In the genomic region with DNA sequence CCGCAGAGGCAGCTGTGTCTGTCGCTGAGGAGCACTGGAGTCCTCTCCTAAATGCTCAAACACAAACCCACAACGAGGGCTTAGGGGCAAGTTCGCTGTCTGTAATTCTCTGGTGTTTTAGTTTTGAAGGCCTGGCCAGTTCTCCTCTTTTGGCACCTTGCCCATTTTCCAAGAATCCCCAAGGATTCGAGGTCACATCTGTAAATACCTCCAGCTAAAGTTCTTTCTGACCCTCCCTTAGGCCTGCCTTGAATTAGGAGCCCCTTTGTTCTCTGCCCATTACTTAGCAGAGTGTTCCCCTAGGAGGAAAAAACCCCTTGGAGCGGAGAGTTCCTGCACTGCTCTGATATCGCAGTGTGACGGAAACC, we compare ENCODE assay signal across 10 cellular contexts. TPM values are rescaled to one million over a fixed set of nuclear protein-coding genes. Genes with fewer than 3 reads are reported as not detected.
A peak's percentile ranks its signal among the peaks of the same experiment; 100 is the strongest.
DNase-seq lines count a peak whose midpoint lies in the region; ATAC-seq, FAIRE-seq and TF ChIP-seq lines count a peak whose summit lies in the region.
"Had no signal": no experiment of that assay in that cellular context is flagged by ENCODE, and none has a peak within 500 bp of the region (broad histone marks: within the 10 kb centered on the region; RNA-seq: fewer than 3 reads in every experiment).

No MANE protein-coding gene starts in this region.

- no peak overlapping the region for H2AFZ ChIP-seq in HepG2 (ENCODE audit: low read length)
- H2AFZ ChIP-seq in K562 (ENCODE audit: low read depth, low read length) = no peak overlapping the region

- H3K4me1 Mint-ChIP-seq in activated T-helper 1 cell treated with anti-CD3 and anti-CD28 coated beads, Interleukin-12 subunit alpha, Interleukin-12 subunit beta, Interleukin-2, Interleukin-4 antibody, amounts not matched to agents 30 ng/mL and 10 ng/mL and 1 ng/mL, durations not matched to agents 14 hours and 24 hours and 36 hours (ENCODE audit: low read depth) = peaks cover 15% of the 10 kb centered on the region

- H3K27ac ChIP-seq in HepG2 (ENCODE audit: extremely low read length, insufficient read depth, low read length) (no peak overlapping the region), right lobe of liver (peak overlapping the region in 1 of 3 donors; percentile 66), K562 (ENCODE audit: extremely low read depth, low read depth, low read length) (no peak overlapping the region), mucosa of rectum (ENCODE audit: low read depth in 2 of 2, low read length in 2 of 2) (peak overlapping the region; percentile 74 to 77), uterus (peak overlapping the region; percentile 82 to 84)
- H3K27ac ChIP-seq: SJSA1 had no signal

- TF ChIP-seq POLR2A in HepG2 (IDR thresholded peaks at IDR 0.05; ENCODE audit: insufficient read depth in 1 of 2, low read depth in 2 of 2, low read length in 2 of 2) (no peak), right lobe of liver (IDR thresholded peaks at IDR 0.05) (no peak), K562 (conservative IDR thresholded peaks at IDR 0.05) (no peak), uterus (IDR thresholded peaks at IDR 0.05) (no peak)

- no peaks in the 10 kb centered on the region for H3K9me3 ChIP-seq in HepG2 (ENCODE audit: low read length)
- no peaks in the 10 kb centered on the region for H3K9me3 ChIP-seq in right lobe of liver
- no peaks in the 10 kb centered on the region for H3K9me3 ChIP-seq in K562 (replicated peaks; ENCODE audit: control insufficient read depth, insufficient read depth, low read depth, low read length)
- H3K9me3 ChIP-seq in mucosa of rectum (ENCODE audit: control insufficient read depth in 2 of 2, low read length in 2 of 2) = no peaks in the 10 kb centered on the region
- no peaks in the 10 kb centered on the region for H3K9me3 ChIP-seq in uterus
- H3K9me3 ChIP-seq: left lung, SJSA1 had no signal

- BruUV-seq in HepG2 (replicated peaks; lab: Mats Ljungman, UMichigan) (no TSS peak), K562 (replicated peaks; lab: Mats Ljungman, UMichigan) (no TSS peak)

- 74% methylated on average over 8 of the region's 8 CpGs for WGBS in HepG2 (ENCODE audit: low lambda C conversion rate)
- WGBS in right lobe of liver (ENCODE audit: insufficient coverage, low coverage, low lambda C conversion rate, missing lambda C conversion rate) = 57% methylated on average over 5 of the region's 8 CpGs
- 80% methylated on average over 8 of the region's 8 CpGs for WGBS in K562 (ENCODE audit: insufficient coverage, low coverage, missing lambda C conversion rate)

- H4K20me1 ChIP-seq in HepG2 (ENCODE audit: insufficient read depth, low read length) = no peaks in the 10 kb centered on the region
- no peaks in the 10 kb centered on the region for H4K20me1 ChIP-seq in K562 (replicated peaks; ENCODE audit: control insufficient read depth, insufficient read depth, low read length)

- no peaks in the 10 kb centered on the region for H3K9me1 ChIP-seq in K562 (ENCODE audit: control insufficient read depth, insufficient read depth, low read length)

- H3K36me3 ChIP-seq in HepG2 (replicated peaks in 1 of 2; ENCODE audit: control insufficient read depth in 1 of 2, insufficient read depth in 2 of 2, low read length in 2 of 2) (peaks cover 3 to 8% of the 10 kb centered on the region in 2 experiments; a peak in 3 of 5 replicates), right lobe of liver (peaks cover 0 to 3% (median 0%) of the 10 kb centered on the region in 4 donors), K562 (ENCODE audit: control insufficient read depth, insufficient read depth, low read length) (peaks cover 24% of the 10 kb centered on the region; the same call in 1 of the 3 replicates), mucosa of rectum (ENCODE audit: control insufficient read depth in 2 of 2, insufficient read depth in 2 of 2, low read length in 2 of 2) (peaks cover 21 to 40% of the 10 kb centered on the region in 2 donors), uterus (no peaks in the 10 kb centered on the region)

- POLR2A ChIA-PET in HepG2 (lab: Yijun Ruan, JAX) = interaction anchor here (0.6 to 1.8 kb wide), 14 partner anchors 9 to 1206 kb away, joined by 3 to 29 read pairs (median 4); partner anchors contain the start of gene R3HCC1L
- POLR2A ChIA-PET in K562 (lab: Yijun Ruan, JAX) = no interaction called here

- CTCF ChIA-PET in HepG2 (lab: Yijun Ruan, JAX; ENCODE audit: low intra/inter-chr PET ratio, low total read pairs) = no interaction called here
- CTCF ChIA-PET in K562 (lab: Yijun Ruan, JAX; ENCODE audit: low intra/inter-chr PET ratio) = no interaction called here

- TF ChIP-seq CTCF in HepG2 (CRISPR knock-in tag; IDR thresholded peaks at IDR 0.05) = no peak
- TF ChIP-seq CTCF in right lobe of liver (IDR thresholded peaks at IDR 0.05) = no peak
- TF ChIP-seq CTCF in K562 (IDR thresholded peaks at IDR 0.05 in 2 of 3, conservative IDR thresholded peaks at IDR 0.05 in 1 of 3; ENCODE audit: insufficient read depth in 2 of 3, low read depth in 1 of 3, low read length in 3 of 3) = no peak
- TF ChIP-seq CTCF in uterus (IDR thresholded peaks at IDR 0.05) = no peak

- DNase-seq in HepG2 (ENCODE audit: low spot score) (peak; percentile 12), right lobe of liver (no peak), K562 (ENCODE audit: extremely low read depth in 1 of 4, low spot score in 3 of 4) (no peak), uterus (no peak), NCI-H2081 treated with DMSO at 0.1 percent for 48 hours (lab: John Stamatoyannopoulos, UW) (no peak), urothelium cell line (ENCODE audit: low spot score) (no peak)
- no peak for DNase-seq in activated T-helper 1 cell treated with anti-CD3 and anti-CD28 coated beads, Interleukin-12 subunit alpha, Interleukin-12 subunit beta, Interleukin-2, Interleukin-4 antibody, amounts not matched to agents 30 ng/mL and 10 ng/mL and 1 ng/mL, durations not matched to agents 14 hours and 24 hours and 36 hours (ENCODE audit: low spot score)

- TF ChIP-seq EP300 in HepG2 (IDR thresholded peaks at IDR 0.05; ENCODE audit: low read depth in 2 of 2, low read length in 2 of 2) (no peak), HepG2 (CRISPR knock-in tag; IDR thresholded peaks at IDR 0.05; ENCODE audit: borderline replicate concordance) (no peak), K562 (IDR thresholded peaks at IDR 0.05; ENCODE audit: low read length) (no peak)

- ATAC-seq in HepG2 (no peak), right lobe of liver (no peak), K562 (no peak)

- H3K27me3 Mint-ChIP-seq in activated T-helper 1 cell treated with anti-CD3 and anti-CD28 coated beads, Interleukin-12 subunit alpha, Interleukin-12 subunit beta, Interleukin-2, Interleukin-4 antibody, amounts not matched to agents 30 ng/mL and 10 ng/mL and 1 ng/mL, durations not matched to agents 14 hours and 24 hours and 36 hours (ENCODE audit: insufficient read depth) = no peaks in the 10 kb centered on the region

- H3K27me3 ChIP-seq in HepG2 (ENCODE audit: control insufficient read depth in 1 of 2, insufficient read depth in 2 of 2, low read length in 2 of 2) (no peaks in the 10 kb centered on the region), right lobe of liver (no peaks in the 10 kb centered on the region), K562 (ENCODE audit: control insufficient read depth in 2 of 2, insufficient read depth in 2 of 2, low read length in 2 of 2) (no peaks in the 10 kb centered on the region), mucosa of rectum (ENCODE audit: control insufficient read depth in 2 of 2, insufficient read depth in 2 of 2, low read length in 2 of 2) (no peaks in the 10 kb centered on the region), uterus (no peaks in the 10 kb centered on the region)
- H3K27me3 ChIP-seq: left lung, SJSA1 had no signal

- in situ Hi-C loops in HepG2 (cut with HindIII; ENCODE audit: extremely low pct_ligation_motif_present, low pct_unique_long_range_greater_than_20kb) = no loop called here
- in situ Hi-C loops in K562 (cut with MboI) = no loop called here

- peaks cover 11% of the 10 kb centered on the region for H3K36me3 Mint-ChIP-seq in activated T-helper 1 cell treated with anti-CD3 and anti-CD28 coated beads, Interleukin-12 subunit alpha, Interleukin-12 subunit beta, Interleukin-2, Interleukin-4 antibody, amounts not matched to agents 30 ng/mL and 10 ng/mL and 1 ng/mL, durations not matched to agents 14 hours and 24 hours and 36 hours (ENCODE audit: low read depth)

- FAIRE-seq in HepG2 (lab: Jason Lieb, UNC) (no peak), K562 (lab: Jason Lieb, UNC) (no peak), urothelium cell line (lab: Jason Lieb, UNC) (no peak)

- H3K4me3 ChIP-seq in HepG2 (replicated peaks in 1 of 3; ENCODE audit: insufficient read depth in 1 of 3, low read depth in 2 of 3, low read length in 3 of 3) (peak overlapping the region in 1 of 3 experiments; percentile 81; a peak in 1 of 6 replicates), right lobe of liver (no peak overlapping the region), K562 (no peak overlapping the region), mucosa of rectum (ENCODE audit: low read length in 2 of 2) (no peak overlapping the region), uterus (no peak overlapping the region)

- H3K9ac ChIP-seq in HepG2 (ENCODE audit: insufficient read depth, low read depth, low read length) (peak overlapping the region; percentile 80), K562 (ENCODE audit: insufficient read depth in 1 of 2, low read depth in 2 of 2, low read length in 2 of 2) (peak overlapping the region in 1 of 2 experiments; percentile 63; a peak in 2 of 4 replicates), mucosa of rectum (ENCODE audit: low read depth in 1 of 2, low read length in 2 of 2) (peak overlapping the region in 1 of 2 donors; percentile 75)

- TF ChIP-seq RAD21 in HepG2 (CRISPR knock-in tag; IDR thresholded peaks at IDR 0.05) (no peak), K562 (CRISPR knock-in tag; conservative IDR thresholded peaks at IDR 0.05 in 1 of 2, IDR thresholded peaks at IDR 0.05 in 1 of 2) (no peak)

- H3K79me2 ChIP-seq in HepG2 (ENCODE audit: insufficient read depth, low read length) (no peaks in the 10 kb centered on the region), K562 (ENCODE audit: control insufficient read depth, insufficient read depth, low read length) (no peaks in the 10 kb centered on the region)

- intact Hi-C loops in HepG2 (cut with micrococcal nuclease; ENCODE audit: unreplicated experiment) = no loop called here
- intact Hi-C loops in right lobe of liver (cut with DNase I) = no loop called here
- intact Hi-C loops in K562 (cut with micrococcal nuclease) = no loop called here
- intact Hi-C loops in uterus (cut with DNase I; ENCODE audit: low total_unique reads) = no loop called here
- intact Hi-C loops in activated T-helper 1 cell treated with anti-CD3 and anti-CD28 coated beads, Interleukin-12 subunit alpha, Interleukin-12 subunit beta, Interleukin-2, Interleukin-4 antibody, amounts not matched to agents 30 ng/mL and 10 ng/mL and 1 ng/mL, durations not matched to agents 14 hours and 24 hours and 36 hours (cut with micrococcal nuclease) = no loop called here

- H3K4me2 ChIP-seq in HepG2 (ENCODE audit: low read depth, low read length) (no peak overlapping the region; the same call in 1 of the 2 replicates), K562 (ENCODE audit: insufficient read depth, low read length) (no peak overlapping the region)

- no peak overlapping the region for H3K4me3 Mint-ChIP-seq in activated T-helper 1 cell treated with anti-CD3 and anti-CD28 coated beads, Interleukin-12 subunit alpha, Interleukin-12 subunit beta, Interleukin-2, Interleukin-4 antibody, amounts not matched to agents 30 ng/mL and 10 ng/mL and 1 ng/mL, durations not matched to agents 14 hours and 24 hours and 36 hours

- H3K27ac Mint-ChIP-seq in activated T-helper 1 cell treated with anti-CD3 and anti-CD28 coated beads, Interleukin-12 subunit alpha, Interleukin-12 subunit beta, Interleukin-2, Interleukin-4 antibody, amounts not matched to agents 30 ng/mL and 10 ng/mL and 1 ng/mL, durations not matched to agents 14 hours and 24 hours and 36 hours = no peak overlapping the region

- peaks cover 18% of the 10 kb centered on the region for H3K4me1 ChIP-seq in HepG2 (ENCODE audit: insufficient read depth, low read length)
- H3K4me1 ChIP-seq in right lobe of liver = peaks cover 0 to 35% (median 15%) of the 10 kb centered on the region in 4 donors
- H3K4me1 ChIP-seq in K562 (replicated peaks in 1 of 2; ENCODE audit: control insufficient read depth in 2 of 2, insufficient read depth in 2 of 2, low read length in 2 of 2) = peaks cover 6 to 28% of the 10 kb centered on the region in 2 experiments; a peak in 4 of 5 replicates
- H3K4me1 ChIP-seq in mucosa of rectum (ENCODE audit: control insufficient read depth in 2 of 2, insufficient read depth in 2 of 2, low read length in 2 of 2) = peaks cover 14 to 17% of the 10 kb centered on the region in 2 donors
- peaks cover 10 to 11% of the 10 kb centered on the region in 2 donors for H3K4me1 ChIP-seq in uterus

- H3K9me3 Mint-ChIP-seq in activated T-helper 1 cell treated with anti-CD3 and anti-CD28 coated beads, Interleukin-12 subunit alpha, Interleukin-12 subunit beta, Interleukin-2, Interleukin-4 antibody, amounts not matched to agents 30 ng/mL and 10 ng/mL and 1 ng/mL, durations not matched to agents 14 hours and 24 hours and 36 hours = no peaks in the 10 kb centered on the region

RNA-seq across cellular contexts. Expression of gene PYROXD2, which starts 0.7 kb away (rescaled TPM):
- 1.8 and 2.0 TPM in 2 replicates for total RNA-seq in HepG2 (2016; rRNA removed; fragmentation: Illumina TruSeq; extraction: Trizol)
- total RNA-seq in HepG2 (2016; cell fraction: cytosol; rRNA removed; fragmentation: Illumina TruSeq; extraction: Trizol; ENCODE audit: low read depth) = 0.26 and 3.0 TPM in 2 replicates
- 1.2 and 1.3 TPM in 2 replicates for total RNA-seq in HepG2 (2016; cell fraction: insoluble cytoplasmic fraction; rRNA removed; fragmentation: Illumina TruSeq; extraction: Trizol)
- 1.0 and 1.4 TPM in 2 replicates for total RNA-seq in HepG2 (2016; cell fraction: membrane; rRNA removed; fragmentation: Illumina TruSeq; extraction: Trizol)
- 1.6 and 2.0 TPM in 2 replicates for total RNA-seq in HepG2 (2016; cell fraction: nucleus; rRNA removed; fragmentation: Illumina TruSeq; extraction: Trizol)
- 6.2 and 10.7 TPM in 2 replicates for polyA plus RNA-seq in HepG2 (2011; rRNA removed)
- polyA plus RNA-seq in HepG2 (2011; cell fraction: cytosol; rRNA removed) = 1.5 and 6.4 TPM in 2 replicates
- polyA plus RNA-seq in HepG2 (2011; cell fraction: nucleus; rRNA removed) = 22.4 and 28.0 TPM in 2 replicates
- 2.3 and 3.3 TPM in 2 replicates for polyA plus RNA-seq in HepG2 (2012)
- 1.6 and 1.7 TPM in 2 replicates for polyA plus RNA-seq in HepG2 (2016; cell fraction: cytosol; fragmentation: Illumina TruSeq; extraction: Trizol; ENCODE audit: low read depth)
- polyA plus RNA-seq in HepG2 (2016; cell fraction: insoluble cytoplasmic fraction; fragmentation: Illumina TruSeq; extraction: Trizol; ENCODE audit: low read depth) = 0.78 and 1.6 TPM in 2 replicates
- polyA plus RNA-seq in HepG2 (2016; cell fraction: membrane; fragmentation: Illumina TruSeq; extraction: Trizol; ENCODE audit: low read depth) = 1.0 and 2.1 TPM in 2 replicates
- 1.6 and 2.6 TPM in 2 replicates for polyA plus RNA-seq in HepG2 (2016; cell fraction: nucleus; fragmentation: Illumina TruSeq; extraction: Trizol; ENCODE audit: insufficient read depth, low read depth)
- 3.2 and 9.1 TPM in 2 replicates for polyA minus RNA-seq in HepG2 (2011; rRNA and poly(A)+ RNA removed; ENCODE audit: low replicate concordance)
- polyA minus RNA-seq in HepG2 (2011; cell fraction: cytosol; rRNA and poly(A)+ RNA removed) = 0.97 and 2.5 TPM in 2 replicates
- polyA minus RNA-seq in HepG2 (2011; cell fraction: nucleus; rRNA and poly(A)+ RNA removed) = 3.0 and 8.6 TPM in 2 replicates
- 10 to 100 TPM in 2 of 6 experiments, 1 to 10 TPM in 4; 3.0 to 25.3 (median 7.1) TPM for total RNA-seq in right lobe of liver
- 1.5 and 7.7 TPM in 2 replicates for total RNA-seq in K562 (2011; cell fraction: chromatin; rRNA removed; ENCODE audit: low replicate concordance)
- total RNA-seq in K562 (2011; cell fraction: nucleolus; rRNA removed) = 2.0 and 2.7 TPM in 2 replicates
- total RNA-seq in K562 (2011; cell fraction: nucleoplasm; rRNA removed) = 2.6 and 4.7 TPM in 2 replicates
- 0.14 TPM in 1 of 2 replicates, not detected in the other for total RNA-seq in K562 (2014; rRNA removed)
- total RNA-seq in K562 (2014; rRNA removed; fragmentation: Illumina TruSeq; extraction: Trizol) = 0.15 TPM in 1 of 2 replicates, not detected in the other
- 0.83 TPM in 1 of 2 replicates, not detected in the other for total RNA-seq in K562 (2015; rRNA removed; fragmentation: Illumina TruSeq; extraction: Trizol)
- total RNA-seq in K562 (2021) = 0.58 and 1.0 TPM in 2 replicates
- 1.4 and 2.1 TPM in 2 replicates for polyA plus RNA-seq in K562 (2011; rRNA removed)
- 0.25 and 0.54 TPM in 2 replicates for polyA plus RNA-seq in K562 (2011; cell fraction: cytosol; rRNA removed)
- 7.7 and 14.3 TPM in 2 replicates for polyA plus RNA-seq in K562 (2011; cell fraction: nucleus; rRNA removed)
- polyA plus RNA-seq in K562 (2012) = 1.0 and 2.6 TPM in 2 replicates
- polyA plus RNA-seq in K562 (2014; fragmentation: Illumina TruSeq; extraction: Trizol) = 0.36 TPM in 1 of 2 replicates, not detected in the other
- under 1 TPM; 0.56 to 0.67 TPM for polyA plus RNA-seq in K562 (2014; fragmentation: Nextera tagmentation; extraction: Ambion mirVana)
- 0.09 and 0.64 TPM in 2 replicates for polyA plus RNA-seq in K562 (2014; rRNA removed)
- polyA minus RNA-seq in K562 (2011; rRNA and poly(A)+ RNA removed) = 0.49 and 0.87 TPM in 2 replicates
- not detected in 2 replicates for polyA minus RNA-seq in K562 (2011; cell fraction: cytosol; rRNA and poly(A)+ RNA removed)
- 0.94 and 1.1 TPM in 2 replicates for polyA minus RNA-seq in K562 (2011; cell fraction: nucleus; rRNA and poly(A)+ RNA removed)
- 10 to 100 TPM in 1 of 4 donors, 1 to 10 TPM in 3; 3.6 to 12.5 (median 7.5) TPM for total RNA-seq in uterus
- total RNA-seq in activated T-helper 1 cell treated with anti-CD3 and anti-CD28 coated beads, Interleukin-12 subunit alpha, Interleukin-12 subunit beta, Interleukin-2, Interleukin-4 antibody, amounts not matched to agents 30 ng/mL and 10 ng/mL and 1 ng/mL, durations not matched to agents 14 hours and 24 hours and 36 hours = 2.8 and 2.9 TPM in 2 replicates

RNA-seq across cellular contexts. Expression of gene HPS1, which starts 31.0 kb away (rescaled TPM):
- total RNA-seq in HepG2 (2016; rRNA removed; fragmentation: Illumina TruSeq; extraction: Trizol) (20.7 and 25.8 TPM in 2 replicates), right lobe of liver (10 to 100 TPM; 18.2 to 44.5 (median 32.0) TPM), K562 (2014; rRNA removed) (26.3 and 37.1 TPM in 2 replicates), K562 (2014; rRNA removed; fragmentation: Illumina TruSeq; extraction: Trizol) (16.2 and 18.7 TPM in 2 replicates), K562 (2015; rRNA removed; fragmentation: Illumina TruSeq; extraction: Trizol) (20.8 and 23.2 TPM in 2 replicates), K562 (2021) (43.6 and 45.3 TPM in 2 replicates), uterus (10 to 100 TPM; 16.1 to 60.1 (median 38.8) TPM)
- total RNA-seq in HepG2 (2016; cell fraction: cytosol; rRNA removed; fragmentation: Illumina TruSeq; extraction: Trizol; ENCODE audit: low read depth) = 50.6 and 58.2 TPM in 2 replicates
- total RNA-seq in HepG2 (2016; cell fraction: insoluble cytoplasmic fraction; rRNA removed; fragmentation: Illumina TruSeq; extraction: Trizol) = 14.1 and 23.6 TPM in 2 replicates
- total RNA-seq in HepG2 (2016; cell fraction: membrane; rRNA removed; fragmentation: Illumina TruSeq; extraction: Trizol) = 56.4 and 66.7 TPM in 2 replicates
- 19.0 and 25.7 TPM in 2 replicates for total RNA-seq in HepG2 (2016; cell fraction: nucleus; rRNA removed; fragmentation: Illumina TruSeq; extraction: Trizol)
- polyA plus RNA-seq in HepG2 (2011; rRNA removed) (24.6 and 33.7 TPM in 2 replicates), K562 (2011; rRNA removed) (36.1 and 53.7 TPM in 2 replicates), K562 (2014; fragmentation: Illumina TruSeq; extraction: Trizol) (31.0 and 35.2 TPM in 2 replicates), K562 (2014; fragmentation: Nextera tagmentation; extraction: Ambion mirVana) (10 to 100 TPM; 18.1 to 23.7 TPM), K562 (2014; rRNA removed) (34.4 and 38.4 TPM in 2 replicates)
- polyA plus RNA-seq in HepG2 (2011; cell fraction: cytosol; rRNA removed) = 18.0 and 21.8 TPM in 2 replicates
- 108 and 120 TPM in 2 replicates for polyA plus RNA-seq in HepG2 (2011; cell fraction: nucleus; rRNA removed)
- polyA plus RNA-seq in HepG2 (2012) = 16.9 and 22.7 TPM in 2 replicates
- 68.9 and 83.5 TPM in 2 replicates for polyA plus RNA-seq in HepG2 (2016; cell fraction: cytosol; fragmentation: Illumina TruSeq; extraction: Trizol; ENCODE audit: low read depth)
- polyA plus RNA-seq in HepG2 (2016; cell fraction: insoluble cytoplasmic fraction; fragmentation: Illumina TruSeq; extraction: Trizol; ENCODE audit: low read depth) = 19.4 and 23.0 TPM in 2 replicates
- 63.1 and 73.8 TPM in 2 replicates for polyA plus RNA-seq in HepG2 (2016; cell fraction: membrane; fragmentation: Illumina TruSeq; extraction: Trizol; ENCODE audit: low read depth)
- polyA plus RNA-seq in HepG2 (2016; cell fraction: nucleus; fragmentation: Illumina TruSeq; extraction: Trizol; ENCODE audit: insufficient read depth, low read depth) = 43.6 and 45.7 TPM in 2 replicates
- polyA minus RNA-seq in HepG2 (2011; rRNA and poly(A)+ RNA removed; ENCODE audit: low replicate concordance) = 35.4 and 47.2 TPM in 2 replicates
- 12.4 and 14.5 TPM in 2 replicates for polyA minus RNA-seq in HepG2 (2011; cell fraction: cytosol; rRNA and poly(A)+ RNA removed)
- 45.1 and 49.1 TPM in 2 replicates for polyA minus RNA-seq in HepG2 (2011; cell fraction: nucleus; rRNA and poly(A)+ RNA removed)
- 66.7 and 154 TPM in 2 replicates for total RNA-seq in K562 (2011; cell fraction: chromatin; rRNA removed; ENCODE audit: low replicate concordance)
- total RNA-seq in K562 (2011; cell fraction: nucleolus; rRNA removed) = 80.3 and 92.9 TPM in 2 replicates
- 62.7 and 73.1 TPM in 2 replicates for total RNA-seq in K562 (2011; cell fraction: nucleoplasm; rRNA removed)
- 29.6 and 48.7 TPM in 2 replicates for polyA plus RNA-seq in K562 (2011; cell fraction: cytosol; rRNA removed)
- 137 and 184 TPM in 2 replicates for polyA plus RNA-seq in K562 (2011; cell fraction: nucleus; rRNA removed)
- polyA plus RNA-seq in K562 (2012) = 46.1 and 96.9 TPM in 2 replicates
- polyA minus RNA-seq in K562 (2011; rRNA and poly(A)+ RNA removed) = 20.8 and 27.8 TPM in 2 replicates
- 24.5 and 27.4 TPM in 2 replicates for polyA minus RNA-seq in K562 (2011; cell fraction: cytosol; rRNA and poly(A)+ RNA removed)
- 43.5 and 44.1 TPM in 2 replicates for polyA minus RNA-seq in K562 (2011; cell fraction: nucleus; rRNA and poly(A)+ RNA removed)
- total RNA-seq in activated T-helper 1 cell treated with anti-CD3 and anti-CD28 coated beads, Interleukin-12 subunit alpha, Interleukin-12 subunit beta, Interleukin-2, Interleukin-4 antibody, amounts not matched to agents 30 ng/mL and 10 ng/mL and 1 ng/mL, durations not matched to agents 14 hours and 24 hours and 36 hours = 56.1 and 63.1 TPM in 2 replicates

Comparison
In these comparisons a context has a peak if more than half of its experiments do, and no peak if none do; other contexts are left out.
1. H3K27ac ChIP-seq: peak in mucosa of rectum (2 of 2) and uterus (2 of 2); none in HepG2 (single experiment) and K562 (single experiment).
2. Of the 241 proteins assayed by ChIP-seq in both HepG2 and K562: peak only in HepG2: none; only in K562: NFIC; in both: none; in neither: 240.